In genomic region chr19:35995655-35995993, GRCh38 we compare ENCODE assay signal across 8 cellular contexts. TPM values are rescaled to one million over a fixed set of nuclear protein-coding genes. Genes with fewer than 3 reads are reported as not detected.
A peak's percentile ranks its signal among the peaks of the same experiment; 100 is the strongest.
DNase-seq lines count a peak whose midpoint lies in the region; ATAC-seq, FAIRE-seq and TF ChIP-seq lines count a peak whose summit lies in the region.

No MANE protein-coding gene starts in this region.

- H3K27me3 ChIP-seq in ectodermal cell (ENCODE audit: control insufficient read depth, insufficient read depth, low read length, poor library complexity, severe bottlenecking) (no peaks in the 10 kb centered on the region), tibial artery (no peaks in the 10 kb centered on the region)

- H3K4me1 ChIP-seq in ectodermal cell (ENCODE audit: control insufficient read depth, insufficient read depth, low read length) (peaks cover 7% of the 10 kb centered on the region), mesodermal cell (ENCODE audit: control insufficient read depth, insufficient read depth, low read length, poor library complexity, severe bottlenecking) (peaks cover 3% of the 10 kb centered on the region), tibial artery (peaks cover 0 to 46% (median 35%) of the 10 kb centered on the region in 4 donors)

- H3K9me3 ChIP-seq in ectodermal cell (ENCODE audit: control insufficient read depth, low read length) (no peaks in the 10 kb centered on the region), mesodermal cell (ENCODE audit: control insufficient read depth, low read length) (no peaks in the 10 kb centered on the region), tibial artery (no peaks in the 10 kb centered on the region)

- peak; percentile 46 for DNase-seq in COLO668 (lab: John Stamatoyannopoulos, UW; ENCODE audit: unreplicated experiment)
- peak; percentile 61 for DNase-seq in GM19239 (ENCODE audit: insufficient read length, low spot score)
- DNase-seq in T-helper 1 cell = peak in 3 of 5 donors; percentile 19 to 51 (median 21)
- DNase-seq in tibial artery = peak; percentile 49 to 81
- DNase-seq in NCI-H128 (lab: John Stamatoyannopoulos, UW; ENCODE audit: unreplicated experiment) = no peak

- no peak for TF ChIP-seq CTCF in tibial artery (IDR thresholded peaks at IDR 0.05)

- intact Hi-C loops in tibial artery (cut with DNase I; ENCODE audit: low total_unique reads) = loop anchor here (2.0 to 10.0 kb wide), 3 partner anchors 59 to 159 kb away; partner anchors contain the start of genes COX7A1, TBCB, THAP8 and WDR62

- 1% methylated on average over 18 of the region's 18 CpGs for WGBS in ectodermal cell, 2 experiments
- 2 to 3% methylated on average over 15 to 16 of the region's 18 CpGs for WGBS in mesodermal cell (ENCODE audit: insufficient coverage in 2 of 2), 2 experiments

- peak; percentile 85 for FAIRE-seq in GM19239 (lab: Jason Lieb, UNC)

- peak; percentile 36 for ATAC-seq in HG03442 (IDR thresholded peaks at IDR 0.05; ENCODE audit: unreplicated experiment)

- peak overlapping the region; percentile 88 for H3K4me3 ChIP-seq in ectodermal cell (ENCODE audit: insufficient read depth, low read depth, low read length)
- H3K4me3 ChIP-seq in mesodermal cell (ENCODE audit: extremely low read depth, insufficient read depth, low read length, poor library complexity, severe bottlenecking) = peak overlapping the region; percentile 83
- peak overlapping the region; percentile 78 to 91 for H3K4me3 ChIP-seq in tibial artery

- H3K27ac ChIP-seq in ectodermal cell (ENCODE audit: insufficient read depth, low read depth, low read length, poor library complexity, severe bottlenecking) (no peak overlapping the region), mesodermal cell (ENCODE audit: low read depth, low read length, severe bottlenecking) (no peak overlapping the region), tibial artery (peak overlapping the region; percentile 84)

- H3K36me3 ChIP-seq in ectodermal cell (ENCODE audit: control insufficient read depth, insufficient read depth, low read length) (no peaks in the 10 kb centered on the region), mesodermal cell (ENCODE audit: control insufficient read depth, insufficient read depth, low read length) (peaks cover 8% of the 10 kb centered on the region), tibial artery (peaks cover 4 to 15% (median 6%) of the 10 kb centered on the region in 3 donors)

RNA-seq across cellular contexts. Expression of gene SDHAF1, which starts 0.6 kb away (rescaled TPM):
- polyA plus RNA-seq in ectodermal cell (2013, experiment 1 of 4) = 9.9 TPM
- 9.6 TPM for polyA plus RNA-seq in ectodermal cell (2013, experiment 2 of 4)
- 10.0 TPM for polyA plus RNA-seq in ectodermal cell (2013, experiment 3 of 4)
- polyA plus RNA-seq in ectodermal cell (2013, experiment 4 of 4) = 11.0 TPM
- polyA plus RNA-seq in mesodermal cell (2013, experiment 1 of 2) = 14.2 TPM
- polyA plus RNA-seq in mesodermal cell (2013, experiment 2 of 2) = 13.7 TPM

RNA-seq across cellular contexts. Expression of gene SYNE4, which starts 13.0 kb away (rescaled TPM):
- polyA plus RNA-seq in ectodermal cell (2013, experiment 1 of 4) = 6.2 TPM
- 4.0 TPM for polyA plus RNA-seq in ectodermal cell (2013, experiment 2 of 4)
- polyA plus RNA-seq in ectodermal cell (2013, experiment 3 of 4) = 4.8 TPM
- 5.7 TPM for polyA plus RNA-seq in ectodermal cell (2013, experiment 4 of 4)
- polyA plus RNA-seq in mesodermal cell (2013, experiment 1 of 2) = 1.00 TPM
- 0.66 TPM for polyA plus RNA-seq in mesodermal cell (2013, experiment 2 of 2)

RNA-seq across cellular contexts. Expression of gene ALKBH6, which starts 18.4 kb away (rescaled TPM):
- polyA plus RNA-seq in ectodermal cell (2013, experiment 1 of 4) = 17.4 TPM
- polyA plus RNA-seq in ectodermal cell (2013, experiment 2 of 4) = 22.5 TPM
- 20.3 TPM for polyA plus RNA-seq in ectodermal cell (2013, experiment 3 of 4)
- polyA plus RNA-seq in ectodermal cell (2013, experiment 4 of 4) = 18.7 TPM
- polyA plus RNA-seq in mesodermal cell (2013, experiment 1 of 2) = 19.7 TPM
- polyA plus RNA-seq in mesodermal cell (2013, experiment 2 of 2) = 19.8 TPM

RNA-seq across cellular contexts. Expression of gene CLIP3, which starts 37.0 kb away (rescaled TPM):
- polyA plus RNA-seq in ectodermal cell (2013, experiment 1 of 4) = 78.7 TPM
- 91.8 TPM for polyA plus RNA-seq in ectodermal cell (2013, experiment 2 of 4)
- polyA plus RNA-seq in ectodermal cell (2013, experiment 3 of 4) = 75.4 TPM
- 89.2 TPM for polyA plus RNA-seq in ectodermal cell (2013, experiment 4 of 4)
- 64.8 TPM for polyA plus RNA-seq in mesodermal cell (2013, experiment 1 of 2)
- 53.5 TPM for polyA plus RNA-seq in mesodermal cell (2013, experiment 2 of 2)

RNA-seq across cellular contexts. Expression of gene THAP8, which starts 58.5 kb away (rescaled TPM):
- polyA plus RNA-seq in ectodermal cell (2013, experiment 1 of 4) = 9.9 TPM
- 11.0 TPM for polyA plus RNA-seq in ectodermal cell (2013, experiment 2 of 4)
- polyA plus RNA-seq in ectodermal cell (2013, experiment 3 of 4) = 10.9 TPM
- 9.5 TPM for polyA plus RNA-seq in ectodermal cell (2013, experiment 4 of 4)
- 5.6 TPM for polyA plus RNA-seq in mesodermal cell (2013, experiment 1 of 2)
- 6.3 TPM for polyA plus RNA-seq in mesodermal cell (2013, experiment 2 of 2)

Comparison
In these comparisons a context has a peak if more than half of its experiments do, and no peak if none do; other contexts are left out.
1. H3K27ac ChIP-seq: peak in tibial artery (2 of 2); none in ectodermal cell (single experiment) and mesodermal cell (single experiment).
2. Peak in every context shown above with its lines, with median percentiles within 50 percentile points of each other: H3K4me3 ChIP-seq.